Comparison of ENCODE assay signal across 24 cellular contexts in the genomic region with DNA sequence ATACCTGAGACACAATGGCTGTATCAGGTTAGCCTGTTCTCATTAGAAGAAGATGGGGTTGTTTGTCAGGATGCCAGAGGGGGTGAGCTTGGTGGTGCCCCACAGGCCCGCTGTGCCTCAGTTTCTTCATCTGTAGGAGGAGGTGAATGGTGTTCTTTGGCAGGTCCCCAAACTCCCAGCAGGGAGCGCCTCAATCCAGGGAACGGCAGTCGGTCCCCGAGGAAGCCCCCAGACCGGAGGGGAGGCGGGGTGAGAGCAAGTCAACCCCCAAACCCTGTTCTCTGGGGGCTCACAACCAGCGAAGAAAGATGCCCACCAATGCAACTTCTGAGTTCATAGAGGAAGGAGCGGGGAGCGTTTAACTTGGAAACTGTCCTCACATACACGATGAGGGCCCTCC. TPM values are rescaled to one million over a fixed set of nuclear protein-coding genes. Genes with fewer than 3 reads are reported as not detected.
"Had no signal": no experiment of that assay in that cellular context is flagged by ENCODE, and none has a peak within 500 bp of the region (broad histone marks: within the 10 kb centered on the region; RNA-seq: fewer than 3 reads in every experiment).

No MANE protein-coding gene starts in this region.

- H3K27me3 Mint-ChIP-seq: activated B cell treated with CpG ODN at 0.5 μM for 24 hours; activated CD4-positive, alpha-beta memory T cell treated with anti-CD3 and anti-CD28 coated beads, Interleukin-2, amount 10 ng/mL, durations not matched to agents 7 days and 5 days; central memory CD8-positive, alpha-beta T cell had no signal

- H3K9ac ChIP-seq: KMS-11 had no signal

- H3K4me2 ChIP-seq: KMS-11 had no signal

- H3K4me3 ChIP-seq: SJSA1 had no signal

- DNase-seq: activated B cell treated with CpG ODN at 0.5 μM for 24 hours; activated CD4-positive, alpha-beta memory T cell treated with anti-CD3 and anti-CD28 coated beads, Interleukin-2, amount 10 ng/mL, durations not matched to agents 7 days and 5 days; activated CD4-positive, alpha-beta T cell treated with anti-CD3 and anti-CD28 coated beads for 1 hour; activated CD4-positive, alpha-beta T cell treated with anti-CD3 and anti-CD28 coated beads, Interleukin-2, amount 50 U/mL, for 1 hour; activated gamma-delta T cell treated with Interleukin-2 at 50 U/mL for 16 hours; activated naive CD4-positive, alpha-beta T cell treated with anti-CD3 and anti-CD28 coated beads, Interleukin-2, amount 50 U/mL, for 16 hours; activated T-cell treated with anti-CD3 and anti-CD28 coated beads, Interleukin-2, amount 50 U/mL, for 72 hours; amygdala; NCI-H1105 treated with DMSO at 0.1 percent for 48 hours; NCI-H1436 treated with DMSO at 0.1 percent for 48 hours; NCI-H187; NCI-H2081; NCI-H524; PC-3; SHP77; SW 1271 had no signal

- H3K27ac ChIP-seq: KMS-11, SJSA1 had no signal

- H3K36me3 ChIP-seq: SJSA1 had no signal

- H3K4me3 Mint-ChIP-seq: activated B cell treated with CpG ODN at 0.5 μM for 24 hours; activated CD4-positive, alpha-beta memory T cell treated with anti-CD3 and anti-CD28 coated beads, Interleukin-2, amount 10 ng/mL, durations not matched to agents 7 days and 5 days; activated T-cell treated with anti-CD3 and anti-CD28 coated beads, Interleukin-2, amount 50 U/mL, for 72 hours; brain; central memory CD8-positive, alpha-beta T cell; T-helper 1 cell treated with Interleukin-12 subunit alpha and Interleukin-12 subunit beta and Interleukin-4 antibody, amounts not matched to agents 30 μg/mL and 1 μg/mL, for 36 hours had no signal

- ATAC-seq: activated T-cell treated with anti-CD3 and anti-CD28 coated beads, Interleukin-2, amount 50 U/mL, for 72 hours; PC-3; SK-N-SH treated with all-trans-retinoic acid at 6 μM for 48 hours had no signal

- H3K36me3 Mint-ChIP-seq: brain had no signal

- H3K27ac Mint-ChIP-seq: activated B cell treated with CpG ODN at 0.5 μM for 24 hours; activated CD4-positive, alpha-beta memory T cell treated with anti-CD3 and anti-CD28 coated beads, Interleukin-2, amount 10 ng/mL, durations not matched to agents 7 days and 5 days; activated T-cell treated with anti-CD3 and anti-CD28 coated beads, Interleukin-2, amount 50 U/mL, for 72 hours; activated T-helper 2 cell treated with anti-CD3 and anti-CD28 coated beads, Interferon-gamma antibody, Interleukin-2, Interleukin-4, amounts not matched to agents 10 μg/mL and 5 μg/mL and 100 μg/mL, durations not matched to agents 14 hours and 24 hours and 36 hours; brain; T-helper 1 cell treated with Interleukin-12 subunit alpha and Interleukin-12 subunit beta and Interleukin-4 antibody, amounts not matched to agents 30 μg/mL and 1 μg/mL, for 36 hours had no signal

- H3K4me1 ChIP-seq: SJSA1 had no signal

- H3K9me3 Mint-ChIP-seq: activated B cell treated with CpG ODN at 0.5 μM for 24 hours; activated CD4-positive, alpha-beta memory T cell treated with anti-CD3 and anti-CD28 coated beads, Interleukin-2, amount 10 ng/mL, durations not matched to agents 7 days and 5 days; activated T-cell treated with anti-CD3 and anti-CD28 coated beads, Interleukin-2, amount 50 U/mL, for 72 hours; activated T-helper 2 cell treated with anti-CD3 and anti-CD28 coated beads, Interferon-gamma antibody, Interleukin-2, Interleukin-4, amounts not matched to agents 10 μg/mL and 5 μg/mL and 100 μg/mL, durations not matched to agents 14 hours and 24 hours and 36 hours; central memory CD8-positive, alpha-beta T cell; T-helper 1 cell treated with Interleukin-12 subunit alpha and Interleukin-12 subunit beta and Interleukin-4 antibody, amounts not matched to agents 30 μg/mL and 1 μg/mL, for 36 hours had no signal

- H3K9me3 ChIP-seq: SJSA1 had no signal

- H3K27me3 ChIP-seq: SJSA1 had no signal

RNA-seq across cellular contexts. Expression of a gene that starts 16.0 kb away (rescaled TPM):
- total RNA-seq: activated B cell treated with CpG ODN at 0.5 μM for 24 hours, astrocyte, PC-3, SJSA1 had no signal
